In the genomic region with DNA sequence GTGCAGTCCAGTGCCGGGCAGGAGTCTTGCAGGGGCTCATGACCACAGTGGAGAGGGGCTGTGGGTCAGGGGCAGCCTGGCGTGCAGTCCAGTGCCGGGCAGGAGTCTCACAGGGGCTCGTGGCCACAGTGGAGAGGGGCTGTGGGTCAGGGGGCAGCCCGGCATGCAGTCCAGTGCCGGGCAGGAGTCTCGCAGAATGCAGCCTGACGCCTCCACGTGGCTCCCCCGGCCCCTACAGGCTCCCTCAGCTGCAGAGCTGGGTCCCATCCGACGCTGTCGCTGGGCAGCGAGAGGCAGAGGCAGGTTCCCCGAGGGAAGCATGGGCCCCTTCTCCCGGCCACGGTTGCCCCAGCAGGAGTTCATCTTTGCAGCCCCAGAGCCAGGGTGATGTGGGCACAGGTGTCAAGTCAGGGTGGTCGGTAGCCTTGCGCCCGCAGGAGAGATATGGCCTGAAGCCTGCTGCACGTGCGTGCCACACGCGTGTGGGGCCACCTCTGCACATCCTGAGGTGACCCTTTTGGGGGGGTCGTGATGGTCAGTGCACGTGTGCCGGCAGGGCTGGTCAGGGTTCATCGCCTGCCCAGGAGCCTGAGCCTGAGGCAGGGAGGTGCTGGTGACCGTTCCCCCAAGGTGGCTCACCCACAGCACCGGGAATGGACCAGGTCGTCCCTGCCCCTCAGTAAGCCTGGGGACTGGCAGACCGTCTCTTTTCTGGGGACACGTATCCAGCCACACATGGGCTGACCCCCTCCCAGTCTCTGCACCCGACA, we compare ENCODE assay signal across 19 cellular contexts. TPM values are rescaled to one million over a fixed set of nuclear protein-coding genes. Genes with fewer than 3 reads are reported as not detected.
DNase-seq lines count a peak whose midpoint lies in the region; ATAC-seq and TF ChIP-seq lines count a peak whose summit lies in the region.
"Had no signal": no experiment of that assay in that cellular context is flagged by ENCODE, and none has a peak within 500 bp of the region (broad histone marks: within the 10 kb centered on the region; RNA-seq: fewer than 3 reads in every experiment).

No MANE protein-coding gene starts in this region.

- H3K36me3 Mint-ChIP-seq in activated CD8-positive, alpha-beta memory T cell treated with anti-CD3 and anti-CD28 coated beads, Interleukin-2, amount 10 ng/mL, durations not matched to agents 7 days and 5 days = peaks cover 6% of the 10 kb centered on the region
- H3K36me3 Mint-ChIP-seq in glutamatergic neuron (ENCODE audit: unreplicated experiment) = no peaks in the 10 kb centered on the region

- TF ChIP-seq CTCF in glutamatergic neuron (IDR thresholded peaks at IDR 0.05; ENCODE audit: partially characterized antibody, unreplicated experiment) (no peak), psoas muscle (IDR thresholded peaks at IDR 0.05) (no peak)

- intact Hi-C loops in psoas muscle (cut with DNase I) = loop anchor here in 1 of 2 donors (5.0 kb wide), 1 partner anchor 66 kb away; no protein-coding TSS in a partner anchor

- H3K27ac ChIP-seq in psoas muscle = no peak overlapping the region
- H3K27ac ChIP-seq: A549, adrenal gland, coronary artery, ovary had no signal

- H3K36me3 ChIP-seq in psoas muscle (ENCODE audit: insufficient read depth in 1 of 2, low read depth in 1 of 2) = no peaks in the 10 kb centered on the region
- H3K36me3 ChIP-seq: adrenal gland, ovary had no signal

- H3K27ac Mint-ChIP-seq in activated CD8-positive, alpha-beta memory T cell treated with anti-CD3 and anti-CD28 coated beads, Interleukin-2, amount 10 ng/mL, durations not matched to agents 7 days and 5 days = peak overlapping the region; percentile 86
- no peak overlapping the region for H3K27ac Mint-ChIP-seq in glutamatergic neuron (ENCODE audit: unreplicated experiment)
- H3K27ac Mint-ChIP-seq: memory B cell had no signal

- H3K9me3 ChIP-seq in psoas muscle = no peaks in the 10 kb centered on the region
- H3K9me3 ChIP-seq: A549, adrenal gland, Caco-2, ovary had no signal

- WGBS in psoas muscle, 3 donors = 62 to 68% (median 66%) methylated on average over 34 of the region's 34 CpGs

- no peaks in the 10 kb centered on the region for H3K4me1 ChIP-seq in psoas muscle
- H3K4me1 ChIP-seq: A549, adrenal gland had no signal

- H3K4me3 ChIP-seq in psoas muscle = no peak overlapping the region
- H3K4me3 ChIP-seq: A549, adrenal gland, coronary artery, ovary had no signal

- no peak for ATAC-seq in activated CD8-positive, alpha-beta memory T cell treated with anti-CD3 and anti-CD28 coated beads, Interleukin-2, amount 10 ng/mL, durations not matched to agents 7 days and 5 days
- ATAC-seq in psoas muscle = no peak

- H3K27me3 ChIP-seq in psoas muscle (ENCODE audit: insufficient read depth in 3 of 3, low read length in 2 of 3) = peaks cover 0 to 39% (median 4%) of the 10 kb centered on the region in 3 donors
- H3K27me3 ChIP-seq: ovary had no signal

- peaks cover 39% of the 10 kb centered on the region for H3K4me1 Mint-ChIP-seq in activated CD8-positive, alpha-beta memory T cell treated with anti-CD3 and anti-CD28 coated beads, Interleukin-2, amount 10 ng/mL, durations not matched to agents 7 days and 5 days
- H3K4me1 Mint-ChIP-seq in glutamatergic neuron (ENCODE audit: low read depth, unreplicated experiment) = peaks cover 10% of the 10 kb centered on the region

- DNase-seq in activated CD8-positive, alpha-beta memory T cell treated with anti-CD3 and anti-CD28 coated beads, Interleukin-2, amount 10 ng/mL, durations not matched to agents 7 days and 5 days = no peak
- DNase-seq in activated CD8-positive, alpha-beta memory T cell treated with anti-CD3 and anti-CD28 coated beads for 24 hours = no peak
- DNase-seq in glutamatergic neuron (peak; percentile 12), psoas muscle (peak; percentile 7 to 46), NOMO-1 treated with dmso at 0.1 percent for 144 hours (lab: John Stamatoyannopoulos, UW; ENCODE audit: unreplicated experiment) (no peak), C1 segment of cervical spinal cord (lab: John Stamatoyannopoulos, UW) (no peak)
- DNase-seq: adrenal gland; HCEC 1CT; Karpas-422; NCI-H1694 treated with DMSO at 0.1 percent for 48 hours; stimulated activated CD8-positive, alpha-beta memory T cell treated with anti-CD3 and anti-CD28 coated beads, Interleukin-4, amount 100 ng/mL, for 48 hours had no signal

- no peaks in the 10 kb centered on the region for H3K9me3 Mint-ChIP-seq in activated CD8-positive, alpha-beta memory T cell treated with anti-CD3 and anti-CD28 coated beads, Interleukin-2, amount 10 ng/mL, durations not matched to agents 7 days and 5 days (ENCODE audit: low read depth)
- H3K9me3 Mint-ChIP-seq in glutamatergic neuron (ENCODE audit: unreplicated experiment) = no peaks in the 10 kb centered on the region
- H3K9me3 Mint-ChIP-seq: memory B cell had no signal

- peaks cover 14% of the 10 kb centered on the region for H3K27me3 Mint-ChIP-seq in activated CD8-positive, alpha-beta memory T cell treated with anti-CD3 and anti-CD28 coated beads, Interleukin-2, amount 10 ng/mL, durations not matched to agents 7 days and 5 days
- peaks cover 10% of the 10 kb centered on the region for H3K27me3 Mint-ChIP-seq in glutamatergic neuron (ENCODE audit: unreplicated experiment)

- no peak overlapping the region for H3K4me3 Mint-ChIP-seq in activated CD8-positive, alpha-beta memory T cell treated with anti-CD3 and anti-CD28 coated beads, Interleukin-2, amount 10 ng/mL, durations not matched to agents 7 days and 5 days
- no peak overlapping the region for H3K4me3 Mint-ChIP-seq in glutamatergic neuron (ENCODE audit: unreplicated experiment)
- H3K4me3 Mint-ChIP-seq: memory B cell had no signal

- CTCF ChIA-PET in activated CD8-positive, alpha-beta memory T cell treated with anti-CD3 and anti-CD28 coated beads, Interleukin-2, amount 10 ng/mL, durations not matched to agents 7 days and 5 days (lab: Charles Lee) = no interaction called here

RNA-seq across cellular contexts. Expression of a gene that starts 2.9 kb away (rescaled TPM):
- total RNA-seq in activated CD8-positive, alpha-beta memory T cell treated with anti-CD3 and anti-CD28 coated beads, Interleukin-2, amount 10 ng/mL, durations not matched to agents 7 days and 5 days = not detected
- total RNA-seq in glutamatergic neuron (ENCODE audit: unreplicated experiment) = not detected
- total RNA-seq in psoas muscle = not detected
- not detected for polyA plus RNA-seq in psoas muscle
- total RNA-seq: adrenal gland; Caco-2; ovary; T-helper 2 cell treated with Interferon-gamma antibody and Interleukin-4, amounts not matched to agents 100 ng/mL and 5 ng/mL, for 36 hours; ureter had no signal
- polyA plus RNA-seq: A549, adrenal gland, fibroblast of lung, ovary had no signal

RNA-seq across cellular contexts. Expression of a gene that starts 7.5 kb away (rescaled TPM):
- 100 to 1,000 TPM; 214 to 229 TPM for total RNA-seq in activated CD8-positive, alpha-beta memory T cell treated with anti-CD3 and anti-CD28 coated beads, Interleukin-2, amount 10 ng/mL, durations not matched to agents 7 days and 5 days
- total RNA-seq in glutamatergic neuron (ENCODE audit: unreplicated experiment) = 14.4 TPM
- 1 to 10 TPM; 2.9 to 5.1 (median 3.9) TPM for total RNA-seq in psoas muscle
- polyA plus RNA-seq in psoas muscle = 1 to 10 TPM; 2.7 to 8.6 (median 4.0) TPM

RNA-seq across cellular contexts. Expression of a gene that starts 11.2 kb away (rescaled TPM):
- 1,000 to 10,000 TPM in 1 of 2 experiments, 100 to 1,000 TPM in 1; 646 to 1,401 TPM for total RNA-seq in activated CD8-positive, alpha-beta memory T cell treated with anti-CD3 and anti-CD28 coated beads, Interleukin-2, amount 10 ng/mL, durations not matched to agents 7 days and 5 days
- total RNA-seq in glutamatergic neuron (ENCODE audit: unreplicated experiment) (2.5 TPM), psoas muscle (100 to 1,000 TPM; 131 to 161 (median 136) TPM)
- polyA plus RNA-seq in psoas muscle = 100 to 1,000 TPM; 109 to 371 (median 181) TPM

RNA-seq across cellular contexts. Expression of a gene that starts 17.4 kb away (rescaled TPM):
- 100 to 1,000 TPM; 459 to 909 TPM for total RNA-seq in activated CD8-positive, alpha-beta memory T cell treated with anti-CD3 and anti-CD28 coated beads, Interleukin-2, amount 10 ng/mL, durations not matched to agents 7 days and 5 days
- total RNA-seq in glutamatergic neuron (ENCODE audit: unreplicated experiment) (2.6 TPM), psoas muscle (100 to 1,000 TPM in 1 of 4 donors, 10 to 100 TPM in 3; 44.0 to 105 (median 71.3) TPM)
- polyA plus RNA-seq in psoas muscle = 100 to 1,000 TPM in 1 of 3 donors, 10 to 100 TPM in 2; 39.7 to 107 (median 69.7) TPM

RNA-seq across cellular contexts. Expression of a gene that starts 18.2 kb away (rescaled TPM):
- total RNA-seq in activated CD8-positive, alpha-beta memory T cell treated with anti-CD3 and anti-CD28 coated beads, Interleukin-2, amount 10 ng/mL, durations not matched to agents 7 days and 5 days = 1 to 10 TPM; 3.8 to 6.9 TPM
- total RNA-seq in glutamatergic neuron (ENCODE audit: unreplicated experiment) (not detected), psoas muscle (under 1 TPM in 2 of 4 donors, not detected in 2; 0.10 to 0.17 TPM)
- under 1 TPM in 2 of 3 donors, not detected in 1; 0.03 to 0.04 TPM for polyA plus RNA-seq in psoas muscle
- total RNA-seq: Caco-2, fibroblast of lung had no signal
- polyA plus RNA-seq: fibroblast of lung had no signal

Comparison
In these comparisons a context has a peak if more than half of its experiments do, and no peak if none do; other contexts are left out.
1. DNase-seq: peak in glutamatergic neuron (single experiment) and psoas muscle (2 of 2); none in activated CD8-positive, alpha-beta memory T cell treated with anti-CD3 and anti-CD28 coated beads, Interleukin-2, amount 10 ng/mL, durations not matched to agents 7 days and 5 days (single experiment), activated CD8-positive, alpha-beta memory T cell treated with anti-CD3 and anti-CD28 coated beads for 24 hours (single experiment), NOMO-1 treated with dmso at 0.1 percent for 144 hours (single experiment) and C1 segment of cervical spinal cord (0 of 14).
2. RNA of a gene that starts 7.5 kb away (total RNA-seq): 214 to 229 TPM in activated CD8-positive, alpha-beta memory T cell treated with anti-CD3 and anti-CD28 coated beads, Interleukin-2, amount 10 ng/mL, durations not matched to agents 7 days and 5 days; 14.4 TPM in glutamatergic neuron (single experiment) and 2.9 to 5.1 TPM in psoas muscle; every median in the first group is over 10 times any median in the second.
3. RNA of a gene that starts 11.2 kb away (total RNA-seq): 646 to 1,401 TPM in activated CD8-positive, alpha-beta memory T cell treated with anti-CD3 and anti-CD28 coated beads, Interleukin-2, amount 10 ng/mL, durations not matched to agents 7 days and 5 days and 131 to 161 TPM in psoas muscle; 2.5 TPM in glutamatergic neuron (single experiment); every median in the first group is over 10 times any median in the second.